11 cellular contexts compared by ENCODE assay signal in the genomic region with DNA sequence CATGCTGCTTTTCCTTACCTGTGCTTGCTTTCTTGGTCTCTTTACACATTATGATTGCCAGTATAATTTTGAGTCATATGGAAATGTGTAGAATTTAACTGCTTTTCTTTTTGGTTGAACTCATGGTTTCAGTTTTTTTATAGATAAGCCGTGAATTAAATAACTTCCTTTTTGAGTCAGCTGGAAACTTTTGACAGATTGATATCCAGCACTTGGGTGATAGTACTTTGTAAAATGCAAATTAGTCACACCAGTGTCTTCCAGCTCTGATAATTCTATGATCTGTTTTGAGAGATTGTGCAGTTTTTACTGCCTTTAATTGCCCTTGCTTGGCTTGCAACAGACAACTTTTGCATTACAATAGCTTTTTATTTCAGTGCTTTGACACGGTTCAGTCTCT.
DNase-seq lines count a peak whose midpoint lies in the region; ATAC-seq, FAIRE-seq and TF ChIP-seq lines count a peak whose summit lies in the region.
"Had no signal": no experiment of that assay in that cellular context is flagged by ENCODE, and none has a peak within 500 bp of the region (broad histone marks: within the 10 kb centered on the region; RNA-seq: fewer than 3 reads in every experiment).

No MANE protein-coding gene starts in this region.

- H3K36me3 Mint-ChIP-seq in activated naive CD8-positive, alpha-beta T cell treated with anti-CD3 and anti-CD28 coated beads, Interleukin-2, amount 10 ng/mL, durations not matched to agents 7 days and 5 days, result peaks cover 12% of the 10 kb centered on the region

- DNase-seq in GM12891 (ENCODE audit: insufficient read length, low spot score) (no peak), NCI-H1105 treated with DMSO at 0.1 percent for 48 hours (lab: John Stamatoyannopoulos, UW) (no peak), NCI-H2196 treated with DMSO at 0.1 percent for 48 hours (lab: John Stamatoyannopoulos, UW; ENCODE audit: unreplicated experiment) (no peak), stomach (no peak)
- no peak for DNase-seq in activated naive CD8-positive, alpha-beta T cell treated with anti-CD3 and anti-CD28 coated beads, Interleukin-2, amount 10 ng/mL, durations not matched to agents 7 days and 5 days
- DNase-seq in central memory CD4-positive, alpha-beta T cell, result no peak
- DNase-seq: MG63; naive B cell; stimulated activated CD8-positive, alpha-beta memory T cell treated with anti-CD3 and anti-CD28 coated beads, Interleukin-4, amount 100 ng/mL, for 48 hours had no signal

- WGBS in stomach, 5 donors, result 22 to 34% (median 27%) methylated on average over 2 of the region's 2 CpGs

- no peaks in the 10 kb centered on the region for H3K36me3 ChIP-seq in stomach
- H3K36me3 ChIP-seq: MG63 had no signal

- peak overlapping the region; percentile 30 for H3K4me3 Mint-ChIP-seq in activated naive CD8-positive, alpha-beta T cell treated with anti-CD3 and anti-CD28 coated beads, Interleukin-2, amount 10 ng/mL, durations not matched to agents 7 days and 5 days

- H3K9me3 ChIP-seq in stomach, result no peaks in the 10 kb centered on the region
- H3K9me3 ChIP-seq: MG63 had no signal

- TF ChIP-seq POLR2A in GM12891 (IDR thresholded peaks at IDR 0.05; ENCODE audit: low read depth, low read length), result no peak
- no peak for TF ChIP-seq POLR2A in stomach (IDR thresholded peaks at IDR 0.05)

- H3K4me1 ChIP-seq in stomach, result peaks cover 0 to 31% (median 17%) of the 10 kb centered on the region in 4 donors

- H3K27me3 Mint-ChIP-seq in activated naive CD8-positive, alpha-beta T cell treated with anti-CD3 and anti-CD28 coated beads, Interleukin-2, amount 10 ng/mL, durations not matched to agents 7 days and 5 days, result no peaks in the 10 kb centered on the region
- H3K27me3 Mint-ChIP-seq: naive B cell had no signal

- H3K27ac Mint-ChIP-seq in activated naive CD8-positive, alpha-beta T cell treated with anti-CD3 and anti-CD28 coated beads, Interleukin-2, amount 10 ng/mL, durations not matched to agents 7 days and 5 days, result peak overlapping the region; percentile 18

- H3K27me3 ChIP-seq in stomach, result no peaks in the 10 kb centered on the region
- H3K27me3 ChIP-seq: MG63 had no signal

- intact Hi-C loops in stomach (cut with DNase I; ENCODE audit: low total_unique reads), result no loop called here

- TF ChIP-seq CTCF in stomach (IDR thresholded peaks at IDR 0.05), result no peak

- ATAC-seq in GM19468 (IDR thresholded peaks at IDR 0.05; ENCODE audit: extremely low read depth, unreplicated experiment) (peak; percentile 57), HG03175 (IDR thresholded peaks at IDR 0.05; ENCODE audit: unreplicated experiment) (peak; percentile 71)
- peak; percentile 69 for ATAC-seq in activated naive CD8-positive, alpha-beta T cell treated with anti-CD3 and anti-CD28 coated beads, Interleukin-2, amount 10 ng/mL, durations not matched to agents 7 days and 5 days (ENCODE audit: low read depth)

- H3K4me3 ChIP-seq in stomach, result no peak overlapping the region
- H3K4me3 ChIP-seq: MG63 had no signal

- POLR2A ChIA-PET in activated naive CD8-positive, alpha-beta T cell treated with anti-CD3 and anti-CD28 coated beads, Interleukin-2, amount 10 ng/mL, durations not matched to agents 7 days and 5 days (lab: Charles Lee), result no interaction called here

- peak; percentile 72 for FAIRE-seq in GM12891 (lab: Jason Lieb, UNC)

- TF ChIP-seq EP300 in stomach (IDR thresholded peaks at IDR 0.05), result no peak

- H3K9me3 Mint-ChIP-seq in activated naive CD8-positive, alpha-beta T cell treated with anti-CD3 and anti-CD28 coated beads, Interleukin-2, amount 10 ng/mL, durations not matched to agents 7 days and 5 days, result no peaks in the 10 kb centered on the region

- H3K27ac ChIP-seq in stomach, result no peak overlapping the region

- peaks cover 17% of the 10 kb centered on the region for H3K4me1 Mint-ChIP-seq in activated naive CD8-positive, alpha-beta T cell treated with anti-CD3 and anti-CD28 coated beads, Interleukin-2, amount 10 ng/mL, durations not matched to agents 7 days and 5 days

TF ChIP-seq in GM12891, 5 proteins besides CTCF, POLR2A, EP300 and RAD21:
- no peak for TF ChIP-seq POLR2AphosphoS5 (IDR thresholded peaks at IDR 0.05; ENCODE audit: low read depth, low read length)
- TF ChIP-seq POU2F2 (IDR thresholded peaks at IDR 0.05; ENCODE audit: low read depth, low read length), result peak; percentile 76; the same call in 1 of the 2 replicates
